Comparison of ENCODE assay signal across 9 cellular contexts in genomic region chr16:88941933-88942909, GRCh38. TPM values are rescaled to one million over a fixed set of nuclear protein-coding genes. Genes with fewer than 3 reads are reported as not detected.
DNase-seq lines count a peak whose midpoint lies in the region; FAIRE-seq and TF ChIP-seq lines count a peak whose summit lies in the region.
"Had no signal": no experiment of that assay in that cellular context is flagged by ENCODE, and none has a peak within 500 bp of the region (broad histone marks: within the 10 kb centered on the region; RNA-seq: fewer than 3 reads in every experiment).

No MANE protein-coding gene starts in this region.

- peak; percentile 54 for TF ChIP-seq CTCF in A673 (conservative IDR thresholded peaks at IDR 0.05; ENCODE audit: low read depth, low read length)
- peak; percentile 84 for TF ChIP-seq CTCF in endothelial cell (IDR thresholded peaks at IDR 0.05; ENCODE audit: unreplicated experiment)
- TF ChIP-seq CTCF in neural crest cell (conservative IDR thresholded peaks at IDR 0.05), result peak; percentile 89

- peaks cover 50% of the 10 kb centered on the region for H3K27me3 Mint-ChIP-seq in activated CD4-positive, alpha-beta memory T cell treated with anti-CD3 and anti-CD28 coated beads, Interleukin-2, amount 10 ng/mL, durations not matched to agents 7 days and 5 days
- peaks cover 5% of the 10 kb centered on the region for H3K27me3 Mint-ChIP-seq in endothelial cell (ENCODE audit: unreplicated experiment)
- peaks cover 75% of the 10 kb centered on the region for H3K27me3 Mint-ChIP-seq in neural crest cell (ENCODE audit: low read depth)

- intact Hi-C loops in A673 (cut with micrococcal nuclease; ENCODE audit: unreplicated experiment), result loop anchor here (10.0 kb wide), 1 partner anchor 273 kb away; the partner anchor contains the start of gene ZNF778

- H3K27ac Mint-ChIP-seq in activated CD4-positive, alpha-beta memory T cell treated with anti-CD3 and anti-CD28 coated beads, Interleukin-2, amount 10 ng/mL, durations not matched to agents 7 days and 5 days, result no peak overlapping the region
- no peak overlapping the region for H3K27ac Mint-ChIP-seq in endothelial cell (ENCODE audit: unreplicated experiment)
- H3K27ac Mint-ChIP-seq in neural crest cell (ENCODE audit: unreplicated experiment), result no peak overlapping the region

- CTCF ChIA-PET in A673 (lab: Charles Lee), result no interaction called here
- CTCF ChIA-PET in activated CD4-positive, alpha-beta memory T cell treated with anti-CD3 and anti-CD28 coated beads, Interleukin-2, amount 10 ng/mL, durations not matched to agents 7 days and 5 days (lab: Charles Lee), result interaction anchor here (1.8 kb wide), 1 partner anchor 225 kb away, joined by 5 read pairs; no protein-coding TSS in a partner anchor

- no peaks in the 10 kb centered on the region for H3K36me3 Mint-ChIP-seq in activated CD4-positive, alpha-beta memory T cell treated with anti-CD3 and anti-CD28 coated beads, Interleukin-2, amount 10 ng/mL, durations not matched to agents 7 days and 5 days (ENCODE audit: low read depth)
- H3K36me3 Mint-ChIP-seq in endothelial cell (ENCODE audit: low read depth, unreplicated experiment) (no peaks in the 10 kb centered on the region), neural crest cell (ENCODE audit: low read depth) (no peaks in the 10 kb centered on the region)

- FAIRE-seq in GM18507 (lab: Jason Lieb, UNC) (peak; percentile 58), RCC 7860 (lab: Jason Lieb, UNC) (no peak)
- FAIRE-seq: islet of Langerhans had no signal

- peaks cover 7% of the 10 kb centered on the region for H3K4me1 Mint-ChIP-seq in activated CD4-positive, alpha-beta memory T cell treated with anti-CD3 and anti-CD28 coated beads, Interleukin-2, amount 10 ng/mL, durations not matched to agents 7 days and 5 days
- H3K4me1 Mint-ChIP-seq in endothelial cell (ENCODE audit: unreplicated experiment), result no peaks in the 10 kb centered on the region
- H3K4me1 Mint-ChIP-seq in neural crest cell, result no peaks in the 10 kb centered on the region

- H3K27me3 ChIP-seq in A673 (replicated peaks; ENCODE audit: insufficient read depth, low read depth, low read length, poor library complexity), result peaks cover 52% of the 10 kb centered on the region

- POLR2A ChIA-PET in A673 (lab: Charles Lee; ENCODE audit: low non-redundant PET), result no interaction called here
- POLR2A ChIA-PET in activated CD4-positive, alpha-beta memory T cell treated with anti-CD3 and anti-CD28 coated beads, Interleukin-2, amount 10 ng/mL, durations not matched to agents 7 days and 5 days (lab: Charles Lee), result no interaction called here

- H3K4me3 ChIP-seq in A673 (ENCODE audit: low read depth, low read length, poor library complexity, severe bottlenecking) (peak overlapping the region; percentile 37), urinary bladder (ENCODE audit: low read depth, low read length) (peak overlapping the region; percentile 61)
- H3K4me3 ChIP-seq in Jurkat, Clone E6-1 (ENCODE audit: low read length), result peak overlapping the region; percentile 43

- H3K4me3 Mint-ChIP-seq in activated CD4-positive, alpha-beta memory T cell treated with anti-CD3 and anti-CD28 coated beads, Interleukin-2, amount 10 ng/mL, durations not matched to agents 7 days and 5 days, result peak overlapping the region; percentile 13
- H3K4me3 Mint-ChIP-seq in endothelial cell (ENCODE audit: unreplicated experiment), result peak overlapping the region; percentile 59
- peak overlapping the region; percentile 74 for H3K4me3 Mint-ChIP-seq in neural crest cell

- no TSS peak for BruUV-seq in A673 (replicated peaks; lab: Mats Ljungman, UMichigan)

- no peaks in the 10 kb centered on the region for H3K9me3 ChIP-seq in A673 (ENCODE audit: low read depth, low read length, poor library complexity, severe bottlenecking)

- no peaks in the 10 kb centered on the region for H3K9me3 Mint-ChIP-seq in activated CD4-positive, alpha-beta memory T cell treated with anti-CD3 and anti-CD28 coated beads, Interleukin-2, amount 10 ng/mL, durations not matched to agents 7 days and 5 days
- H3K9me3 Mint-ChIP-seq in endothelial cell (ENCODE audit: unreplicated experiment) (no peaks in the 10 kb centered on the region), neural crest cell (no peaks in the 10 kb centered on the region)

- H3K27ac ChIP-seq in A673 (ENCODE audit: low read depth, low read length, poor library complexity, severe bottlenecking) (no peak overlapping the region), urinary bladder (ENCODE audit: low read depth) (no peak overlapping the region)

- WGBS in urinary bladder, result 24% methylated on average over 51 of the region's 51 CpGs

- DNase-seq in A673 (ENCODE audit: low spot score) (peak; percentile 71), GM18507 (ENCODE audit: extremely low spot score, insufficient read length, low read depth) (peak; percentile 84), endothelial cell (ENCODE audit: low spot score) (peak; percentile 79), neural crest cell (ENCODE audit: low read depth, low spot score) (peak; percentile 67), RCC 7860 (ENCODE audit: low spot score) (no peak)
- peak; percentile 82 for DNase-seq in Jurkat, Clone E6-1 (ENCODE audit: low read depth, low spot score)
- DNase-seq in activated CD4-positive, alpha-beta memory T cell treated with anti-CD3 and anti-CD28 coated beads, Interleukin-2, amount 10 ng/mL, durations not matched to agents 7 days and 5 days, result peak; percentile 54

- H3K4me1 ChIP-seq in A673 (ENCODE audit: insufficient read depth, low read length, poor library complexity, severe bottlenecking), result peaks cover 17% of the 10 kb centered on the region
- H3K4me1 ChIP-seq in urinary bladder (ENCODE audit: insufficient read depth), result no peaks in the 10 kb centered on the region

- H3K36me3 ChIP-seq in A673 (ENCODE audit: insufficient read depth, low read length, poor library complexity, severe bottlenecking) (no peaks in the 10 kb centered on the region), urinary bladder (ENCODE audit: insufficient read depth) (no peaks in the 10 kb centered on the region)

RNA-seq across cellular contexts. Expression of gene CBFA2T3, which starts 34.8 kb away (rescaled TPM):
- total RNA-seq in A673 (2021) (1.7 and 2.2 TPM in 2 replicates), endothelial cell (ENCODE audit: unreplicated experiment) (1.6 TPM), neural crest cell (3.6 and 4.6 TPM in 2 replicates), urinary bladder (1.5 TPM)
- polyA plus RNA-seq in Jurkat, Clone E6-1 (2012; ENCODE audit: insufficient read depth, insufficient read length), result 33.8 TPM
- not detected for total RNA-seq in activated CD4-positive, alpha-beta memory T cell treated with anti-CD3 and anti-CD28 coated beads, Interleukin-2, amount 10 ng/mL, durations not matched to agents 7 days and 5 days
- polyA plus RNA-seq in urinary bladder, result 6.2 TPM

Comparison
In these comparisons a context has a peak if more than half of its experiments do, and no peak if none do; other contexts are left out.
1. H3K4me3 Mint-ChIP-seq: peak in every context shown above with its lines; median percentile 74 in neural crest cell; 59 in endothelial cell; 13 in activated CD4-positive, alpha-beta memory T cell treated with anti-CD3 and anti-CD28 coated beads, Interleukin-2, amount 10 ng/mL, durations not matched to agents 7 days and 5 days.